24 cellular contexts compared by ENCODE assay signal in genomic region chr17:208429-208828, GRCh38. TPM values are rescaled to one million over a fixed set of nuclear protein-coding genes. Genes with fewer than 3 reads are reported as not detected.
"Had no signal": no experiment of that assay in that cellular context is flagged by ENCODE, and none has a peak within 500 bp of the region (broad histone marks: within the 10 kb centered on the region; RNA-seq: fewer than 3 reads in every experiment).

No MANE protein-coding gene starts in this region.

- H3K4me3 Mint-ChIP-seq: activated CD4-positive, alpha-beta T cell treated with anti-CD3 and anti-CD28 coated beads, Interleukin-2, amount 10 ng/mL, durations not matched to agents 24 days and 14 days; activated CD8-positive, alpha-beta memory T cell treated with anti-CD3 and anti-CD28 coated beads, Interleukin-2, amount 10 ng/mL, durations not matched to agents 7 days and 5 days; activated naive CD8-positive, alpha-beta T cell; activated T-cell treated with anti-CD3 and anti-CD28 coated beads, Interleukin-2, amount 50 U/mL, for 24 hours; activated T-helper 1 cell treated with anti-CD3 and anti-CD28 coated beads, Interleukin-12 subunit alpha, Interleukin-12 subunit beta, Interleukin-2, Interleukin-4 antibody, amounts not matched to agents 30 ng/mL and 10 ng/mL and 1 ng/mL, durations not matched to agents 14 hours and 24 hours and 36 hours; IgD-negative memory B cell; T-helper 1 cell treated with Interleukin-12 subunit alpha and Interleukin-12 subunit beta and Interleukin-4 antibody, amounts not matched to agents 30 μg/mL and 1 μg/mL, for 36 hours; WTC11 had no signal

- H3K27me3 Mint-ChIP-seq: activated naive CD8-positive, alpha-beta T cell had no signal

- H3K9me3 Mint-ChIP-seq: activated CD4-positive, alpha-beta T cell treated with anti-CD3 and anti-CD28 coated beads, Interleukin-2, amount 10 ng/mL, durations not matched to agents 24 days and 14 days; activated T-cell treated with anti-CD3 and anti-CD28 coated beads, Interleukin-2, amount 50 U/mL, for 24 hours; activated T-helper 1 cell treated with anti-CD3 and anti-CD28 coated beads, Interleukin-12 subunit alpha, Interleukin-12 subunit beta, Interleukin-2, Interleukin-4 antibody, amounts not matched to agents 30 ng/mL and 10 ng/mL and 1 ng/mL, durations not matched to agents 14 hours and 24 hours and 36 hours; T-helper 1 cell treated with Interleukin-12 subunit alpha and Interleukin-12 subunit beta and Interleukin-4 antibody, amounts not matched to agents 30 μg/mL and 1 μg/mL, for 36 hours had no signal

- ATAC-seq: activated CD8-positive, alpha-beta memory T cell treated with anti-CD3 and anti-CD28 coated beads, Interleukin-2, amount 10 ng/mL, durations not matched to agents 7 days and 5 days; WTC11 had no signal

- H3K36me3 Mint-ChIP-seq: activated CD8-positive, alpha-beta memory T cell treated with anti-CD3 and anti-CD28 coated beads, Interleukin-2, amount 10 ng/mL, durations not matched to agents 7 days and 5 days had no signal

- H3K27ac Mint-ChIP-seq: activated CD4-positive, alpha-beta T cell treated with anti-CD3 and anti-CD28 coated beads, Interleukin-2, amount 10 ng/mL, durations not matched to agents 24 days and 14 days; activated CD8-positive, alpha-beta memory T cell treated with anti-CD3 and anti-CD28 coated beads, Interleukin-2, amount 10 ng/mL, durations not matched to agents 7 days and 5 days; activated naive CD8-positive, alpha-beta T cell; activated T-cell treated with anti-CD3 and anti-CD28 coated beads, Interleukin-2, amount 50 U/mL, for 24 hours; activated T-helper 1 cell treated with anti-CD3 and anti-CD28 coated beads, Interleukin-12 subunit alpha, Interleukin-12 subunit beta, Interleukin-2, Interleukin-4 antibody, amounts not matched to agents 30 ng/mL and 10 ng/mL and 1 ng/mL, durations not matched to agents 14 hours and 24 hours and 36 hours; IgD-negative memory B cell; T-helper 1 cell treated with Interleukin-12 subunit alpha and Interleukin-12 subunit beta and Interleukin-4 antibody, amounts not matched to agents 30 μg/mL and 1 μg/mL, for 36 hours; WTC11 had no signal

- DNase-seq: activated CD4-positive, alpha-beta T cell treated with anti-CD3 and anti-CD28 coated beads, Interleukin-2, amount 10 ng/mL, durations not matched to agents 24 days and 14 days; activated CD4-positive, alpha-beta T cell treated with anti-CD3 and anti-CD28 coated beads, Interleukin-2, amount 50 U/mL, for 48 hours; activated CD4-positive, CD25-positive, alpha-beta regulatory T cell treated with anti-CD3 and anti-CD28 coated beads, Interleukin-2, amount 50 U/mL, for 72 hours; activated CD8-positive, alpha-beta memory T cell treated with anti-CD3 and anti-CD28 coated beads, Interleukin-2, amount 10 ng/mL, durations not matched to agents 7 days and 5 days; activated effector memory CD4-positive, alpha-beta T cell treated with Interleukin-2 at 50 U/mL for 16 hours; activated naive CD4-positive, alpha-beta T cell; activated T-cell treated with anti-CD3 and anti-CD28 coated beads, Interleukin-2, amount 50 U/mL, for 24 hours; amygdala; brain microvascular endothelial cell; KG1; NCI-H1048; NCI-H146; NCI-H187 treated with DMSO at 0.1 percent for 48 hours; NCI-H2081 treated with DMSO at 0.1 percent for 48 hours; NCI-H226; NCI-H510A; NCI-H526 treated with DMSO at 0.1 percent for 48 hours; SHP77 treated with DMSO at 0.1 percent for 48 hours had no signal

- H3K4me1 Mint-ChIP-seq: activated CD4-positive, alpha-beta T cell treated with anti-CD3 and anti-CD28 coated beads, Interleukin-2, amount 10 ng/mL, durations not matched to agents 24 days and 14 days; activated CD8-positive, alpha-beta memory T cell treated with anti-CD3 and anti-CD28 coated beads, Interleukin-2, amount 10 ng/mL, durations not matched to agents 7 days and 5 days; IgD-negative memory B cell; WTC11 had no signal

RNA-seq across cellular contexts. Expression of gene DOC2B, which starts 27.0 kb away (rescaled TPM):
- total RNA-seq: LHCN-M2 had no signal
